ENCODE assay signal across 23 cellular contexts in genomic region chr10:58746470-58747185, GRCh38.
DNase-seq lines count a peak whose midpoint lies in the region; ATAC-seq and TF ChIP-seq lines count a peak whose summit lies in the region.
"Had no signal": no experiment of that assay in that cellular context is flagged by ENCODE, and none has a peak within 500 bp of the region (broad histone marks: within the 10 kb centered on the region; RNA-seq: fewer than 3 reads in every experiment).

No MANE protein-coding gene starts in this region.

- peaks cover 37% of the 10 kb centered on the region for H3K4me1 Mint-ChIP-seq in neural progenitor cell
- H3K4me1 Mint-ChIP-seq: activated naive CD8-positive, alpha-beta T cell treated with anti-CD3 and anti-CD28 coated beads for 36 hours; stimulated activated naive B cell treated with anti-CD40 and anti-IgM and Interleukin-4, amounts not matched to agents 10 μg/mL and 1 μg/mL and 100 μg/mL, for 72 hours had no signal

- no peaks in the 10 kb centered on the region for H4K20me1 ChIP-seq in SK-N-SH (ENCODE audit: insufficient read depth)
- no peaks in the 10 kb centered on the region for H4K20me1 ChIP-seq in neural progenitor cell (ENCODE audit: low read depth)

- H3K36me3 Mint-ChIP-seq in neural progenitor cell: no peaks in the 10 kb centered on the region
- H3K36me3 Mint-ChIP-seq: activated naive CD8-positive, alpha-beta T cell treated with anti-CD3 and anti-CD28 coated beads for 36 hours; natural killer cell treated with Interleukin-12 subunit alpha and Interleukin-12 subunit beta and Interleukin-15 and Interleukin-18, amount 100 ng/mL, for 72 hours; stimulated activated naive B cell treated with anti-CD40 and anti-IgM and Interleukin-4, amounts not matched to agents 10 μg/mL and 1 μg/mL and 100 μg/mL, for 72 hours had no signal

- no peaks in the 10 kb centered on the region for H3K27me3 Mint-ChIP-seq in neural progenitor cell (ENCODE audit: insufficient read depth, low read depth)
- H3K27me3 Mint-ChIP-seq: activated naive CD8-positive, alpha-beta T cell treated with anti-CD3 and anti-CD28 coated beads for 36 hours; natural killer cell treated with Interleukin-12 subunit alpha and Interleukin-12 subunit beta and Interleukin-15 and Interleukin-18, amount 100 ng/mL, for 72 hours; stimulated activated naive B cell treated with anti-CD40 and anti-IgM and Interleukin-4, amounts not matched to agents 10 μg/mL and 1 μg/mL and 100 μg/mL, for 72 hours had no signal

- H3K27me3 ChIP-seq in SK-N-SH (ENCODE audit: insufficient read depth) (no peaks in the 10 kb centered on the region), neural progenitor cell (no peaks in the 10 kb centered on the region)
- H3K27me3 ChIP-seq: breast epithelium, heart left ventricle, SJSA1 had no signal

- H3K9ac ChIP-seq in SK-N-SH: no peak overlapping the region
- no peak overlapping the region for H3K9ac ChIP-seq in neural progenitor cell

- DNase-seq in SK-N-SH: no peak
- peak; percentile 19 for DNase-seq in fibroblast of mammary gland (ENCODE audit: low read depth)
- DNase-seq in neural progenitor cell (ENCODE audit: low spot score): no peak
- DNase-seq in ureter (ENCODE audit: low spot score): no peak
- DNase-seq: activated CD4-positive, alpha-beta T cell treated with anti-CD3 and anti-CD28 coated beads, Interleukin-2, amount 50 U/mL, for 4 hours; activated CD8-positive, alpha-beta memory T cell treated with anti-CD3 and anti-CD28 coated beads, Interleukin-2, amount 50 U/mL, for 48 hours; activated naive CD8-positive, alpha-beta T cell treated with anti-CD3 and anti-CD28 coated beads for 36 hours; cortex of kidney; GF-D8; heart left ventricle; left ventricle myocardium inferior; midbrain; stimulated activated CD4-positive, alpha-beta T cell treated with anti-CD3 and anti-CD28 coated beads, Interleukin-2, amount 100 ng/mL, for 48 hours; stimulated activated naive B cell treated with anti-CD40 and anti-IgM and Interleukin-4, amounts not matched to agents 10 μg/mL and 1 μg/mL and 100 μg/mL, for 72 hours had no signal

- TF ChIP-seq RAD21 in SK-N-SH (IDR thresholded peaks at IDR 0.05; ENCODE audit: low read length): no peak

- H3K9me3 Mint-ChIP-seq in neural progenitor cell: peaks cover 9% of the 10 kb centered on the region
- H3K9me3 Mint-ChIP-seq: activated naive CD8-positive, alpha-beta T cell treated with anti-CD3 and anti-CD28 coated beads for 36 hours; natural killer cell treated with Interleukin-12 subunit alpha and Interleukin-12 subunit beta and Interleukin-15 and Interleukin-18, amount 100 ng/mL, for 72 hours; stimulated activated naive B cell treated with anti-CD40 and anti-IgM and Interleukin-4, amounts not matched to agents 10 μg/mL and 1 μg/mL and 100 μg/mL, for 72 hours had no signal

- H3K4me1 ChIP-seq in SK-N-SH (ENCODE audit: control insufficient read depth in 1 of 2, insufficient read depth in 2 of 2, low read depth in 1 of 2, low read length in 1 of 2) (peaks cover 0 to 5% of the 10 kb centered on the region in 2 experiments; a peak in 1 of 4 replicates), neural progenitor cell (peaks cover 7% of the 10 kb centered on the region)
- H3K4me1 ChIP-seq: prostate gland had no signal

- no peak for ATAC-seq in SK-N-SH treated with all-trans-retinoic acid at 6 μM for 48 hours
- no peak for ATAC-seq in HG02885 (IDR thresholded peaks at IDR 0.05; ENCODE audit: poor library complexity, unreplicated experiment)
- ATAC-seq in HG03135 (IDR thresholded peaks at IDR 0.05; ENCODE audit: unreplicated experiment): no peak
- no peak for ATAC-seq in HG02973 (IDR thresholded peaks at IDR 0.05; ENCODE audit: unreplicated experiment)
- ATAC-seq: heart left ventricle; natural killer cell treated with Interleukin-12 subunit alpha and Interleukin-12 subunit beta and Interleukin-15 and Interleukin-18, amount 100 ng/mL, for 72 hours; stimulated activated naive B cell treated with anti-CD40 and anti-IgM and Interleukin-4, amounts not matched to agents 10 μg/mL and 1 μg/mL and 100 μg/mL, for 72 hours had no signal

- CTCF ChIA-PET in SK-N-SH (lab: Yijun Ruan, JAX): interaction anchor here (0.8 to 1.4 kb wide), 4 partner anchors 35 to 332 kb away, joined by 3 to 5 read pairs (median 4); no protein-coding TSS in a partner anchor

- H3F3A ChIP-seq in SK-N-SH (replicated peaks; ENCODE audit: insufficient read depth) (no peaks in the 10 kb centered on the region), neural progenitor cell (ENCODE audit: low read depth) (no peaks in the 10 kb centered on the region)

- H3K36me3 ChIP-seq in SK-N-SH (replicated peaks in 1 of 2; ENCODE audit: control insufficient read depth in 1 of 2, insufficient read depth in 2 of 2, low read length in 1 of 2) (no peaks in the 10 kb centered on the region), neural progenitor cell (no peaks in the 10 kb centered on the region)
- H3K36me3 ChIP-seq: breast epithelium, heart left ventricle, left ventricle myocardium inferior, prostate gland, SJSA1 had no signal

- H3K4me2 ChIP-seq in SK-N-SH (no peak overlapping the region), neural progenitor cell (no peak overlapping the region)
- H3K4me2 ChIP-seq: smooth muscle cell had no signal

- no peaks in the 10 kb centered on the region for H3K79me2 ChIP-seq in SK-N-SH (ENCODE audit: insufficient read depth)
- H3K79me2 ChIP-seq in neural progenitor cell (ENCODE audit: low read depth): no peaks in the 10 kb centered on the region

- H2AFZ ChIP-seq in SK-N-SH (ENCODE audit: low read depth) (no peak overlapping the region), neural progenitor cell (replicated peaks) (no peak overlapping the region)

- H3K9me2 ChIP-seq in SK-N-SH: no peaks in the 10 kb centered on the region

- H3K9me3 ChIP-seq in SK-N-SH: no peaks in the 10 kb centered on the region
- H3K9me3 ChIP-seq in neural progenitor cell (ENCODE audit: low read depth): no peaks in the 10 kb centered on the region
- H3K9me3 ChIP-seq: breast epithelium, heart left ventricle, left ventricle myocardium inferior, prostate gland, SJSA1 had no signal

- POLR2A ChIA-PET in SK-N-SH (lab: Yijun Ruan, JAX): no interaction called here

- no peak overlapping the region for H3K4me3 Mint-ChIP-seq in neural progenitor cell
- H3K4me3 Mint-ChIP-seq: activated naive CD8-positive, alpha-beta T cell treated with anti-CD3 and anti-CD28 coated beads for 36 hours; natural killer cell treated with Interleukin-12 subunit alpha and Interleukin-12 subunit beta and Interleukin-15 and Interleukin-18, amount 100 ng/mL, for 72 hours; stimulated activated naive B cell treated with anti-CD40 and anti-IgM and Interleukin-4, amounts not matched to agents 10 μg/mL and 1 μg/mL and 100 μg/mL, for 72 hours had no signal

- H3K4me3 ChIP-seq in SK-N-SH (ENCODE audit: low read depth in 2 of 2, low read length in 1 of 2): no peak overlapping the region
- H3K4me3 ChIP-seq in fibroblast of mammary gland (ENCODE audit: control insufficient read depth, low read depth, low read length): no peak overlapping the region
- H3K4me3 ChIP-seq in neural progenitor cell: no peak overlapping the region
- H3K4me3 ChIP-seq: breast epithelium, heart left ventricle, left ventricle myocardium inferior, prostate gland, SJSA1, smooth muscle cell had no signal

- TF ChIP-seq EP300 in SK-N-SH (IDR thresholded peaks at IDR 0.05; ENCODE audit: borderline replicate concordance in 1 of 2, low read depth in 1 of 2, low read length in 1 of 2): no peak

- no peak for TF ChIP-seq CTCF in SK-N-SH (IDR thresholded peaks at IDR 0.05)
- TF ChIP-seq CTCF in fibroblast of mammary gland (conservative IDR thresholded peaks at IDR 0.05; ENCODE audit: control insufficient read depth, insufficient read depth, low read depth, low read length): no peak
- no peak for TF ChIP-seq CTCF in neural progenitor cell (IDR thresholded peaks at IDR 0.05)

- peak overlapping the region; percentile 38 for H3K27ac Mint-ChIP-seq in neural progenitor cell
- H3K27ac Mint-ChIP-seq: activated naive CD8-positive, alpha-beta T cell treated with anti-CD3 and anti-CD28 coated beads for 36 hours; natural killer cell treated with Interleukin-12 subunit alpha and Interleukin-12 subunit beta and Interleukin-15 and Interleukin-18, amount 100 ng/mL, for 72 hours; stimulated activated naive B cell treated with anti-CD40 and anti-IgM and Interleukin-4, amounts not matched to agents 10 μg/mL and 1 μg/mL and 100 μg/mL, for 72 hours had no signal

- 100% methylated on average over 2 of the region's 2 CpGs for WGBS in SK-N-SH (ENCODE audit: low lambda C conversion rate)

- no peak overlapping the region for H3K27ac ChIP-seq in SK-N-SH (ENCODE audit: low read depth in 2 of 2, low read length in 1 of 2)
- H3K27ac ChIP-seq in neural progenitor cell: no peak overlapping the region
- H3K27ac ChIP-seq: breast epithelium, heart left ventricle, left ventricle myocardium inferior, prostate gland, SJSA1 had no signal

TF ChIP-seq in SK-N-SH, 30 proteins besides CTCF, POLR2A, EP300 and RAD21 (continues in another document):
- TF ChIP-seq EZH2phosphoT487 (IDR thresholded peaks at IDR 0.05; ENCODE audit: borderline replicate concordance, low read depth): no peak
- no peak for TF ChIP-seq JUND (IDR thresholded peaks at IDR 0.05)

TF ChIP-seq in SK-N-SH treated with all-trans-retinoic acid at 6 μM for 48 hours, 23 proteins besides CTCF, POLR2A, EP300 and RAD21:
- TF ChIP-seq ZNF565 (CRISPR knock-in tag; conservative IDR thresholded peaks at IDR 0.05; ENCODE audit: low read depth) (no peak), TCF4 (CRISPR knock-in tag; IDR thresholded peaks at IDR 0.05; ENCODE audit: borderline replicate concordance) (no peak), ISL1 (CRISPR knock-in tag; IDR thresholded peaks at IDR 0.05) (no peak), PPARA (CRISPR knock-in tag; IDR thresholded peaks at IDR 0.05; ENCODE audit: borderline replicate concordance) (no peak), CSRNP3 (CRISPR knock-in tag; IDR thresholded peaks at IDR 0.05) (no peak), TOX (CRISPR knock-in tag; IDR thresholded peaks at IDR 0.05; ENCODE audit: borderline replicate concordance) (no peak), ZFP3 (CRISPR knock-in tag; IDR thresholded peaks at IDR 0.05) (no peak), ZNF70 (CRISPR knock-in tag; IDR thresholded peaks at IDR 0.05) (no peak), RARB (CRISPR knock-in tag; IDR thresholded peaks at IDR 0.05) (no peak)
TF ChIP-seq in SK-N-SH treated with all-trans-retinoic acid at 6 μM for 48 hours: peak in this region for 0.
